In the genomic region with DNA sequence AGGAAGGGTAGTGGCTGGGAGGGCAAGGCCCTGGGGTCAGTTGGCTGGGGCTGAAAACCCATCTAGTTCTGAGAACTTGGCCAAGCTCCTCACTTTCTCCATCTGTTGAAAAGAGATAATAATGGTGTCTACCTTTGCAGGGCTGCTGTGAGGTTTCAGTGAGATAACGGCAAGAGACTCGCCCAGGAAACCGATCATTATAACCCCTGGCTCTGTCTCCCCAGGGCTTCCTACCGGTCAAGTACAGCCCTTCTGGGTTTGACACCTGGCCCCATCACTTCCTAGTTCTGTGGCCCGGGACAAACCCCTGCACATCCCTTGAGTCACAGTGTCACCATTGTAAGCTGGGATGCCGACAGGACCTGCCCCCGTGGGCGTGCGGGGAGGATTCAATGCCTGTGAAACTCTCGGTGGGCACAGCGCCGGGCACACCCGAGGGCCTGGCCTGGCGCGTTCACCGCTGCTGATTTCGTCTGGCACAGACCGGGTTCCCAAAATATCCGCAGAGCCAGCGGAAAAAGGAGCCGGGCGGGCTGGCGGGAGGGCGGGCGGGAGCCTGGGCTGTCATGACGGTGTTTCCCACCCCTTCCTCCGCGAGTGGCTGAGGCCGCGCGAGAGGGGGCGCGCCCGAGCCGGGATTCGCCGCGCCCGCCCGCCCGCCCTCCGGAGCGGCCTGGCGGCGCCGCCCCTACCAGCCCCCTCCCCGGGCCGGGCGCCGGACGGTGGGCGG, we compare ENCODE assay signal across 1 cellular context.
TF ChIP-seq lines count a peak whose summit lies in the region.

No MANE protein-coding gene starts in this region.

TF ChIP-seq in HepG2, 621 proteins besides CTCF, POLR2A, EP300 and RAD21 (continued from another document and continues in another):
- TF ChIP-seq PHF8 (CRISPR knock-in tag; IDR thresholded peaks at IDR 0.05), result 0 out of 2 replicates have a peak, but pooled peaks have one; percentile 26
- TF ChIP-seq ZNF747 (CRISPR knock-in tag; IDR thresholded peaks at IDR 0.05; ENCODE audit: borderline replicate concordance), result no peak
- TF ChIP-seq ZNF678 (CRISPR knock-in tag; IDR thresholded peaks at IDR 0.05), result no peak
- TF ChIP-seq, protein P1, sequence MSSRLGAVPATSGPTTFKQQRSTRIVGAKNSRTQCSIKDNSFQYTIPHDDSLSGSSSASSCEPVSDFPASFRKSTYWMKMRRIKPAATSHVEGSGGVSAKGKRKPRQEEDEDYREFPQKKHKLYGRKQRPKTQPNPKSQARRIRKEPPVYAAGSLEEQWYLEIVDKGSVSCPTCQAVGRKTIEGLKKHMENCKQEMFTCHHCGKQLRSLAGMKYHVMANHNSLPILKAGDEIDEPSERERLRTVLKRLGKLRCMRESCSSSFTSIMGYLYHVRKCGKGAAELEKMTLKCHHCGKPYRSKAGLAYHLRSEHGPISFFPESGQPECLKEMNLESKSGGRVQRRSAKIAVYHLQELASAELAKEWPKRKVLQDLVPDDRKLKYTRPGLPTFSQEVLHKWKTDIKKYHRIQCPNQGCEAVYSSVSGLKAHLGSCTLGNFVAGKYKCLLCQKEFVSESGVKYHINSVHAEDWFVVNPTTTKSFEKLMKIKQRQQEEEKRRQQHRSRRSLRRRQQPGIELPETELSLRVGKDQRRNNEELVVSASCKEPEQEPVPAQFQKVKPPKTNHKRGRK (CRISPR knock-in tag; IDR thresholded peaks at IDR 0.05), result no peak
- TF ChIP-seq YEATS2 (CRISPR knock-in tag; IDR thresholded peaks at IDR 0.05; ENCODE audit: borderline replicate concordance), result no peak
- 0 out of 2 replicates have a peak, but pooled peaks have one; percentile 16 for TF ChIP-seq ZFP90 (CRISPR knock-in tag; IDR thresholded peaks at IDR 0.05; ENCODE audit: borderline replicate concordance)
- no peak for TF ChIP-seq ZNF75D (CRISPR knock-in tag; IDR thresholded peaks at IDR 0.05; ENCODE audit: borderline replicate concordance)
- TF ChIP-seq ADNP (CRISPR knock-in tag; IDR thresholded peaks at IDR 0.05), result no peak
- no peak for TF ChIP-seq EEA1 (CRISPR knock-in tag; IDR thresholded peaks at IDR 0.05; ENCODE audit: borderline replicate concordance)
- no peak for TF ChIP-seq ZNF598 (CRISPR knock-in tag; IDR thresholded peaks at IDR 0.05; ENCODE audit: borderline replicate concordance)
- no peak for TF ChIP-seq PHB2 (IDR thresholded peaks at IDR 0.05; ENCODE audit: partially characterized antibody)
- TF ChIP-seq, protein P2, sequence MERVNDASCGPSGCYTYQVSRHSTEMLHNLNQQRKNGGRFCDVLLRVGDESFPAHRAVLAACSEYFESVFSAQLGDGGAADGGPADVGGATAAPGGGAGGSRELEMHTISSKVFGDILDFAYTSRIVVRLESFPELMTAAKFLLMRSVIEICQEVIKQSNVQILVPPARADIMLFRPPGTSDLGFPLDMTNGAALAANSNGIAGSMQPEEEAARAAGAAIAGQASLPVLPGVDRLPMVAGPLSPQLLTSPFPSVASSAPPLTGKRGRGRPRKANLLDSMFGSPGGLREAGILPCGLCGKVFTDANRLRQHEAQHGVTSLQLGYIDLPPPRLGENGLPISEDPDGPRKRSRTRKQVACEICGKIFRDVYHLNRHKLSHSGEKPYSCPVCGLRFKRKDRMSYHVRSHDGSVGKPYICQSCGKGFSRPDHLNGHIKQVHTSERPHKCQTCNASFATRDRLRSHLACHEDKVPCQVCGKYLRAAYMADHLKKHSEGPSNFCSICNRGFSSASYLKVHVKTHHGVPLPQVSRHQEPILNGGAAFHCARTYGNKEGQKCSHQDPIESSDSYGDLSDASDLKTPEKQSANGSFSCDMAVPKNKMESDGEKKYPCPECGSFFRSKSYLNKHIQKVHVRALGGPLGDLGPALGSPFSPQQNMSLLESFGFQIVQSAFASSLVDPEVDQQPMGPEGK (CRISPR knock-in tag; IDR thresholded peaks at IDR 0.05), result peak; percentile 19; the same call in 1 of the 2 replicates
- peak; percentile 45; the same call in 1 of the 2 replicates for TF ChIP-seq ZFX (CRISPR knock-in tag; IDR thresholded peaks at IDR 0.05; ENCODE audit: low read depth)
- TF ChIP-seq RXRA (CRISPR knock-in tag; IDR thresholded peaks at IDR 0.05), result no peak
- TF ChIP-seq, protein P3, sequence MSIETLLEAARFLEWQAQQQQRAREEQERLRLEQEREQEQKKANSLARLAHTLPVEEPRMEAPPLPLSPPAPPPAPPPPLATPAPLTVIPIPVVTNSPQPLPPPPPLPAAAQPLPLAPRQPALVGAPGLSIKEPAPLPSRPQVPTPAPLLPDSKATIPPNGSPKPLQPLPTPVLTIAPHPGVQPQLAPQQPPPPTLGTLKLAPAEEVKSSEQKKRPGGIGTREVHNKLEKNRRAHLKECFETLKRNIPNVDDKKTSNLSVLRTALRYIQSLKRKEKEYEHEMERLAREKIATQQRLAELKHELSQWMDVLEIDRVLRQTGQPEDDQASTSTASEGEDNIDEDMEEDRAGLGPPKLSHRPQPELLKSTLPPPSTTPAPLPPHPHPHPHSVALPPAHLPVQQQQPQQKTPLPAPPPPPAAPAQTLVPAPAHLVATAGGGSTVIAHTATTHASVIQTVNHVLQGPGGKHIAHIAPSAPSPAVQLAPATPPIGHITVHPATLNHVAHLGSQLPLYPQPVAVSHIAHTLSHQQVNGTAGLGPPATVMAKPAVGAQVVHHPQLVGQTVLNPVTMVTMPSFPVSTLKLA (IDR thresholded peaks at IDR 0.05), result no peak
- TF ChIP-seq ZNF232 (CRISPR knock-in tag; IDR thresholded peaks at IDR 0.05; ENCODE audit: borderline replicate concordance), result no peak
- TF ChIP-seq ZFP82 (CRISPR knock-in tag; IDR thresholded peaks at IDR 0.05; ENCODE audit: borderline replicate concordance), result no peak
- peak; percentile 78 for TF ChIP-seq TGIF2 (CRISPR knock-in tag; IDR thresholded peaks at IDR 0.05)
- TF ChIP-seq, protein P4, sequence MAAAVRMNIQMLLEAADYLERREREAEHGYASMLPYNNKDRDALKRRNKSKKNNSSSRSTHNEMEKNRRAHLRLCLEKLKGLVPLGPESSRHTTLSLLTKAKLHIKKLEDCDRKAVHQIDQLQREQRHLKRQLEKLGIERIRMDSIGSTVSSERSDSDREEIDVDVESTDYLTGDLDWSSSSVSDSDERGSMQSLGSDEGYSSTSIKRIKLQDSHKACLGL (CRISPR knock-in tag; IDR thresholded peaks at IDR 0.05), result peak; percentile 55; the same call in 1 of the 2 replicates
- TF ChIP-seq BRCA1 (CRISPR knock-in tag; IDR thresholded peaks at IDR 0.05), result no peak
- no peak for TF ChIP-seq PAX8 (CRISPR knock-in tag; IDR thresholded peaks at IDR 0.05; ENCODE audit: borderline replicate concordance)
- TF ChIP-seq, protein P5, sequence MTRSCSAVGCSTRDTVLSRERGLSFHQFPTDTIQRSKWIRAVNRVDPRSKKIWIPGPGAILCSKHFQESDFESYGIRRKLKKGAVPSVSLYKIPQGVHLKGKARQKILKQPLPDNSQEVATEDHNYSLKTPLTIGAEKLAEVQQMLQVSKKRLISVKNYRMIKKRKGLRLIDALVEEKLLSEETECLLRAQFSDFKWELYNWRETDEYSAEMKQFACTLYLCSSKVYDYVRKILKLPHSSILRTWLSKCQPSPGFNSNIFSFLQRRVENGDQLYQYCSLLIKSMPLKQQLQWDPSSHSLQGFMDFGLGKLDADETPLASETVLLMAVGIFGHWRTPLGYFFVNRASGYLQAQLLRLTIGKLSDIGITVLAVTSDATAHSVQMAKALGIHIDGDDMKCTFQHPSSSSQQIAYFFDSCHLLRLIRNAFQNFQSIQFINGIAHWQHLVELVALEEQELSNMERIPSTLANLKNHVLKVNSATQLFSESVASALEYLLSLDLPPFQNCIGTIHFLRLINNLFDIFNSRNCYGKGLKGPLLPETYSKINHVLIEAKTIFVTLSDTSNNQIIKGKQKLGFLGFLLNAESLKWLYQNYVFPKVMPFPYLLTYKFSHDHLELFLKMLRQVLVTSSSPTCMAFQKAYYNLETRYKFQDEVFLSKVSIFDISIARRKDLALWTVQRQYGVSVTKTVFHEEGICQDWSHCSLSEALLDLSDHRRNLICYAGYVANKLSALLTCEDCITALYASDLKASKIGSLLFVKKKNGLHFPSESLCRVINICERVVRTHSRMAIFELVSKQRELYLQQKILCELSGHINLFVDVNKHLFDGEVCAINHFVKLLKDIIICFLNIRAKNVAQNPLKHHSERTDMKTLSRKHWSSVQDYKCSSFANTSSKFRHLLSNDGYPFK (CRISPR knock-in tag; IDR thresholded peaks at IDR 0.05; ENCODE audit: borderline replicate concordance), result no peak
- TF ChIP-seq ZNF3 (CRISPR knock-in tag; IDR thresholded peaks at IDR 0.05), result no peak
- TF ChIP-seq ZNF260 (CRISPR knock-in tag; IDR thresholded peaks at IDR 0.05; ENCODE audit: borderline replicate concordance, low read depth), result no peak
- TF ChIP-seq, protein P6, sequence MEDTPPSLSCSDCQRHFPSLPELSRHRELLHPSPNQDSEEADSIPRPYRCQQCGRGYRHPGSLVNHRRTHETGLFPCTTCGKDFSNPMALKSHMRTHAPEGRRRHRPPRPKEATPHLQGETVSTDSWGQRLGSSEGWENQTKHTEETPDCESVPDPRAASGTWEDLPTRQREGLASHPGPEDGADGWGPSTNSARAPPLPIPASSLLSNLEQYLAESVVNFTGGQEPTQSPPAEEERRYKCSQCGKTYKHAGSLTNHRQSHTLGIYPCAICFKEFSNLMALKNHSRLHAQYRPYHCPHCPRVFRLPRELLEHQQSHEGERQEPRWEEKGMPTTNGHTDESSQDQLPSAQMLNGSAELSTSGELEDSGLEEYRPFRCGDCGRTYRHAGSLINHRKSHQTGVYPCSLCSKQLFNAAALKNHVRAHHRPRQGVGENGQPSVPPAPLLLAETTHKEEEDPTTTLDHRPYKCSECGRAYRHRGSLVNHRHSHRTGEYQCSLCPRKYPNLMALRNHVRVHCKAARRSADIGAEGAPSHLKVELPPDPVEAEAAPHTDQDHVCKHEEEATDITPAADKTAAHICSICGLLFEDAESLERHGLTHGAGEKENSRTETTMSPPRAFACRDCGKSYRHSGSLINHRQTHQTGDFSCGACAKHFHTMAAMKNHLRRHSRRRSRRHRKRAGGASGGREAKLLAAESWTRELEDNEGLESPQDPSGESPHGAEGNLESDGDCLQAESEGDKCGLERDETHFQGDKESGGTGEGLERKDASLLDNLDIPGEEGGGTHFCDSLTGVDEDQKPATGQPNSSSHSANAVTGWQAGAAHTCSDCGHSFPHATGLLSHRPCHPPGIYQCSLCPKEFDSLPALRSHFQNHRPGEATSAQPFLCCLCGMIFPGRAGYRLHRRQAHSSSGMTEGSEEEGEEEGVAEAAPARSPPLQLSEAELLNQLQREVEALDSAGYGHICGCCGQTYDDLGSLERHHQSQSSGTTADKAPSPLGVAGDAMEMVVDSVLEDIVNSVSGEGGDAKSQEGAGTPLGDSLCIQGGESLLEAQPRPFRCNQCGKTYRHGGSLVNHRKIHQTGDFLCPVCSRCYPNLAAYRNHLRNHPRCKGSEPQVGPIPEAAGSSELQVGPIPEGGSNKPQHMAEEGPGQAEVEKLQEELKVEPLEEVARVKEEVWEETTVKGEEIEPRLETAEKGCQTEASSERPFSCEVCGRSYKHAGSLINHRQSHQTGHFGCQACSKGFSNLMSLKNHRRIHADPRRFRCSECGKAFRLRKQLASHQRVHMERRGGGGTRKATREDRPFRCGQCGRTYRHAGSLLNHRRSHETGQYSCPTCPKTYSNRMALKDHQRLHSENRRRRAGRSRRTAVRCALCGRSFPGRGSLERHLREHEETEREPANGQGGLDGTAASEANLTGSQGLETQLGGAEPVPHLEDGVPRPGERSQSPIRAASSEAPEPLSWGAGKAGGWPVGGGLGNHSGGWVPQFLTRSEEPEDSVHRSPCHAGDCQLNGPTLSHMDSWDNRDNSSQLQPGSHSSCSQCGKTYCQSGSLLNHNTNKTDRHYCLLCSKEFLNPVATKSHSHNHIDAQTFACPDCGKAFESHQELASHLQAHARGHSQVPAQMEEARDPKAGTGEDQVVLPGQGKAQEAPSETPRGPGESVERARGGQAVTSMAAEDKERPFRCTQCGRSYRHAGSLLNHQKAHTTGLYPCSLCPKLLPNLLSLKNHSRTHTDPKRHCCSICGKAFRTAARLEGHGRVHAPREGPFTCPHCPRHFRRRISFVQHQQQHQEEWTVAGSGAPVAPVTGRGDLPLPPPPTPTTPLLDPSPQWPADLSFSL (CRISPR knock-in tag; IDR thresholded peaks at IDR 0.05), result no peak
- TF ChIP-seq ZNF782 (CRISPR knock-in tag; IDR thresholded peaks at IDR 0.05; ENCODE audit: borderline replicate concordance), result 0 out of 2 replicates have a peak, but pooled peaks have one; percentile 54
- no peak for TF ChIP-seq PCBP1 (IDR thresholded peaks at IDR 0.05; ENCODE audit: borderline replicate concordance, low read depth, low read length)
- TF ChIP-seq, protein P7, sequence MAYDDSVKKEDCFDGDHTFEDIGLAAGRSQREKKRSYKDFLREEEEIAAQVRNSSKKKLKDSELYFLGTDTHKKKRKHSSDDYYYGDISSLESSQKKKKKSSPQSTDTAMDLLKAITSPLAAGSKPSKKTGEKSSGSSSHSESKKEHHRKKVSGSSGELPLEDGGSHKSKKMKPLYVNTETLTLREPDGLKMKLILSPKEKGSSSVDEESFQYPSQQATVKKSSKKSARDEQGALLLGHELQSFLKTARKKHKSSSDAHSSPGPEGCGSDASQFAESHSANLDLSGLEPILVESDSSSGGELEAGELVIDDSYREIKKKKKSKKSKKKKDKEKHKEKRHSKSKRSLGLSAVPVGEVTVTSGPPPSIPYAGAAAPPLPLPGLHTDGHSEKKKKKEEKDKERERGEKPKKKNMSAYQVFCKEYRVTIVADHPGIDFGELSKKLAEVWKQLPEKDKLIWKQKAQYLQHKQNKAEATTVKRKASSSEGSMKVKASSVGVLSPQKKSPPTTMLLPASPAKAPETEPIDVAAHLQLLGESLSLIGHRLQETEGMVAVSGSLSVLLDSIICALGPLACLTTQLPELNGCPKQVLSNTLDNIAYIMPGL (CRISPR knock-in tag; IDR thresholded peaks at IDR 0.05; ENCODE audit: borderline replicate concordance in 1 of 2, low read depth in 1 of 2), result peak in 1 of 2 experiments; percentile 59; a peak in 1 of 4 replicates
- no peak for TF ChIP-seq RFX5 (IDR thresholded peaks at IDR 0.05; ENCODE audit: low read depth, low read length)
- TF ChIP-seq ZBTB7B (CRISPR knock-in tag; IDR thresholded peaks at IDR 0.05), result no peak
- peak; percentile 38; the same call in 1 of the 2 replicates for TF ChIP-seq NFKB2 (CRISPR knock-in tag; IDR thresholded peaks at IDR 0.05; ENCODE audit: borderline replicate concordance)
- TF ChIP-seq, protein P8, sequence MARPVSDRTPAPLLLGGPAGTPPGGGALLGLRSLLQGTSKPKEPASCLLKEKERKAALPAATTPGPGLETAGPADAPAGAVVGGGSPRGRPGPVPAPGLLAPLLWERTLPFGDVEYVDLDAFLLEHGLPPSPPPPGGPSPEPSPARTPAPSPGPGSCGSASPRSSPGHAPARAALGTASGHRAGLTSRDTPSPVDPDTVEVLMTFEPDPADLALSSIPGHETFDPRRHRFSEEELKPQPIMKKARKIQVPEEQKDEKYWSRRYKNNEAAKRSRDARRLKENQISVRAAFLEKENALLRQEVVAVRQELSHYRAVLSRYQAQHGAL (CRISPR knock-in tag; IDR thresholded peaks at IDR 0.05; ENCODE audit: not compliant biosample characterization), result no peak
- TF ChIP-seq ZMYM2 (CRISPR knock-in tag; IDR thresholded peaks at IDR 0.05), result no peak
- no peak for TF ChIP-seq ZC3H13 (CRISPR knock-in tag; IDR thresholded peaks at IDR 0.05)
- TF ChIP-seq HIVEP1 (CRISPR knock-in tag; IDR thresholded peaks at IDR 0.05), result no peak
- no peak for TF ChIP-seq ZNF335 (CRISPR knock-in tag; IDR thresholded peaks at IDR 0.05)
